Comparison of ENCODE assay signal across 8 cellular contexts in the genomic region with DNA sequence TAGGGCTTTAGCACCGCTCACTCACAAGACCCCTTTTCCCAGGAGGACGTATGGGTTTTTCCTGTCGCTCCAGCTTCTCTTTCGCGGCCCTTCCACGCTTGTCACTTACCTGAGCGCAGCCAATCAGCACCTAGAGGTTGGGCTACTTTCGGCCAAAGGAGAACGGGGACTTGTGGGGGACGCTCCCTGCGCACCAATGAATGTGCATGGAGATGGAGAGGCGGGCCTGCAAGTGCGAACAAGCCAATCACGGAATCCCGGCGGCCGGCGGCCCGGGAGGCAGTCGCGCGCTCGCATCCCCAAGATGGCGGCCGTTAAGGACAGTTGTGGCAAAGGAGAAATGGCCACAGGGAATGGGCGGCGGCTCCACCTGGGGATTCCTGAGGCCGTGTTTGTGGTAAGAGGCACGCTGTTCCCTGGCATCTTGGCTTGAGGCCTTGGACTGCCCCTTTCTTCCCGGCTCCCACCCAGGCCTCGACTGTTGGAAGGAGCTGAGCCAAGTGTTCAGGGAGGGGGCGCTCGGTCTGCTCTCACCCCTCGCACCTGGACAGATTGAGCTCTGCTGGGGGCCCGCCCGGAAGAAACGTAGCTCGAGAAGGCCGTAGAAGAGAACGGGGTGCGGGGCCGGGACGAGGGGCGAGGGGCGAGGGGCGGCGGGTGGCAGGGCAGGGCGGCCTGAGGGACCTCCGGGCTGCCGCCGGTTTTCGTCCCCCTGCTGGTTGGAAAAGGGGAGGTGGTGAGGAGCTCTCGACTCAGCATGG. TPM values are rescaled to one million over a fixed set of nuclear protein-coding genes. Genes with fewer than 3 reads are reported as not detected.
DNase-seq lines count a peak whose midpoint lies in the region; ATAC-seq, FAIRE-seq and TF ChIP-seq lines count a peak whose summit lies in the region.

TSS of gene VBP1 (plus strand) at position 282 of the 761 bp plus-strand sequence. CDS start at position 305, 23 bp downstream.

- peaks cover 12% of the 10 kb centered on the region for H3K4me1 ChIP-seq in body of pancreas

- ATAC-seq in GM18519 (IDR thresholded peaks at IDR 0.05; ENCODE audit: low FRiP score, unreplicated experiment) (peak; percentile 92), HG03064 (IDR thresholded peaks at IDR 0.05; ENCODE audit: low read depth, unreplicated experiment) (peak; percentile 88), body of pancreas (peak; percentile 98), sciatic nerve (peak; percentile 100)

- H3K27ac ChIP-seq in body of pancreas = peak within 1 kb of the TSS; percentile 76 to 88 (median 85)

- H3K4me3 ChIP-seq in body of pancreas = peak within 1 kb of the TSS; percentile 47 to 53

- peak; percentile 95 for DNase-seq in A172 (ENCODE audit: low spot score)
- peak; percentile 90 for DNase-seq in NCI-H2107 (lab: John Stamatoyannopoulos, UW)
- DNase-seq in body of pancreas = peak; percentile 89 to 95 (median 92)
- peak; percentile 90 for DNase-seq in iPS DF 19.7 (ENCODE audit: low read depth, low spot score)
- peak; percentile 92 for DNase-seq in sciatic nerve (ENCODE audit: low spot score)

- TF ChIP-seq CTCF in body of pancreas (IDR thresholded peaks at IDR 0.05) = peak in 6 of 7 experiments; percentile 29 to 45 (median 34)

- no peaks in the 10 kb centered on the region for H3K27me3 ChIP-seq in body of pancreas

- H3K9me3 ChIP-seq in body of pancreas = no peaks in the 10 kb centered on the region

- intact Hi-C loops in body of pancreas (cut with DNase I) (no loop called here), sciatic nerve (cut with DNase I) (no loop called here)

- TF ChIP-seq POLR2A in body of pancreas (IDR thresholded peaks at IDR 0.05) = peak in 2 of 3 donors; percentile 62 to 75

- H3K36me3 ChIP-seq in body of pancreas (replicated peaks in 1 of 2; ENCODE audit: insufficient read depth in 1 of 2, low read depth in 2 of 2) = no peaks in the 10 kb centered on the region

- WGBS in body of pancreas, 2 donors = 0% methylated on average over 31 of the region's 53 CpGs; no CpG with 5 or more reads in 1 of the 2 donors

- FAIRE-seq in TTC549 (lab: Jason Lieb, UNC) = peak; percentile 63

RNA-seq across cellular contexts. Expression of gene VBP1, which starts in this region (rescaled TPM):
- 290 and 312 TPM in 2 replicates for total RNA-seq in A172 (2014; rRNA removed; shearing (Covaris generic))
- total RNA-seq in body of pancreas (10 to 100 TPM; 10.5 to 17.9 TPM), sciatic nerve (30.9 TPM)

Comparison
In these comparisons a context has a peak if more than half of its experiments do, and no peak if none do; other contexts are left out.
1. Peak in every context shown above with its lines: DNase-seq, ATAC-seq, H3K4me3 ChIP-seq and H3K27ac ChIP-seq.